22 cellular contexts compared by ENCODE assay signal in genomic region chr15:72460393-72460792, GRCh38.
"Had no signal": no experiment of that assay in that cellular context is flagged by ENCODE, and none has a peak within 500 bp of the region (broad histone marks: within the 10 kb centered on the region; RNA-seq: fewer than 3 reads in every experiment).

No MANE protein-coding gene starts in this region.

- H3K36me3 ChIP-seq: colonic mucosa, esophagus muscularis mucosa, gastroesophageal sphincter, heart left ventricle, left lung, lower lobe of right lung had no signal

- H3K27ac ChIP-seq: colonic mucosa, dorsolateral prefrontal cortex, esophagus muscularis mucosa, foreskin keratinocyte, gastroesophageal sphincter, heart left ventricle, hepatocyte, left lung, lower lobe of right lung had no signal

- H3K27me3 ChIP-seq: colonic mucosa, dorsolateral prefrontal cortex, esophagus muscularis mucosa, foreskin keratinocyte, gastroesophageal sphincter, heart left ventricle, hepatocyte, left lung had no signal

- H3K4me2 ChIP-seq: hepatocyte had no signal

- H3K4me3 ChIP-seq: colonic mucosa, dorsolateral prefrontal cortex, esophagus muscularis mucosa, gastroesophageal sphincter, heart left ventricle, hepatocyte, left lung, lower lobe of right lung, mucosa of descending colon had no signal

- ATAC-seq: foreskin keratinocyte, gastroesophageal sphincter, heart left ventricle, left cardiac atrium, left lung, left ventricle myocardium superior, lower lobe of right lung, mucosa of descending colon had no signal

- FAIRE-seq: endothelial cell of umbilical vein, frontal cortex had no signal

- H2AFZ ChIP-seq: hepatocyte had no signal

- H3K79me2 ChIP-seq: hepatocyte had no signal

- DNase-seq: colonic mucosa; cortex of kidney; dorsolateral prefrontal cortex; effector CD4-positive, alpha-beta T cell; effector memory CD4-positive, alpha-beta T cell; foreskin keratinocyte; heart left ventricle; hypothalamus; immature natural killer cell; islet precursor cell; left cardiac atrium; left lung; left ventricle myocardium superior; lower lobe of right lung; mesenchymal stem cell; mucosa of descending colon; naive B cell had no signal

- H3K4me1 ChIP-seq: colonic mucosa, foreskin keratinocyte, lower lobe of right lung had no signal

- H3K9me3 ChIP-seq: colonic mucosa, esophagus muscularis mucosa, gastroesophageal sphincter, heart left ventricle, left lung, lower lobe of right lung, mucosa of descending colon had no signal
